ENCODE assay signal across 16 cellular contexts in genomic region chr10:79181680-79182079, GRCh38.
DNase-seq lines count a peak whose midpoint lies in the region; TF ChIP-seq lines count a peak whose summit lies in the region.
"Had no signal": no experiment of that assay in that cellular context is flagged by ENCODE, and none has a peak within 500 bp of the region (broad histone marks: within the 10 kb centered on the region; RNA-seq: fewer than 3 reads in every experiment).

No MANE protein-coding gene starts in this region.

- no peak overlapping the region for H3K9ac ChIP-seq in rectal smooth muscle tissue (ENCODE audit: low read length)

- H3K4me3 ChIP-seq in rectal smooth muscle tissue (ENCODE audit: low read length) (no peak overlapping the region), foreskin fibroblast (ENCODE audit: low read depth in 1 of 2, low read length in 2 of 2) (no peak overlapping the region)
- H3K4me3 ChIP-seq: prostate gland had no signal

- H3K27me3 ChIP-seq in rectal smooth muscle tissue (ENCODE audit: control insufficient read depth, insufficient read depth, low read length) = no peaks in the 10 kb centered on the region

- peak overlapping the region; percentile 70 for H3K27ac ChIP-seq in rectal smooth muscle tissue (ENCODE audit: low read depth, low read length)

- no peaks in the 10 kb centered on the region for H3K36me3 ChIP-seq in rectal smooth muscle tissue (ENCODE audit: control insufficient read depth, insufficient read depth, low read length)
- H3K36me3 ChIP-seq: prostate gland had no signal

- POLR2A ChIA-PET in HEK293T (lab: Yijun Ruan, JAX) = no interaction called here

- no peak for TF ChIP-seq CTCF in foreskin fibroblast (IDR thresholded peaks at IDR 0.05; ENCODE audit: low read depth, low read length)

- peaks cover 75% of the 10 kb centered on the region for H3K4me1 ChIP-seq in rectal smooth muscle tissue (ENCODE audit: control insufficient read depth, insufficient read depth, low read length)

- peak; percentile 60 for DNase-seq in COR-L47 (lab: John Stamatoyannopoulos, UW)
- DNase-seq in NCI-H2227 treated with DMSO at 0.1 percent for 48 hours (lab: John Stamatoyannopoulos, UW) = peak; percentile 74
- peak; percentile 64 for DNase-seq in glomerular visceral epithelial cell (ENCODE audit: extremely low spot score)
- no peak for DNase-seq in HEK293T (ENCODE audit: extremely low spot score)
- no peak for DNase-seq in foreskin fibroblast
- DNase-seq in activated CD4-positive, alpha-beta T cell treated with anti-CD3 and anti-CD28 coated beads, Interleukin-2, amount 50 U/mL, for 1 hour = no peak
- DNase-seq in AG20443 (ENCODE audit: low spot score) = no peak
- DNase-seq: activated CD4-positive, alpha-beta T cell treated with anti-CD3 and anti-CD28 coated beads for 48 hours; activated effector memory CD4-positive, alpha-beta T cell treated with Interleukin-2 at 50 U/mL for 16 hours; CD4-positive, alpha-beta T cell; erythroblast; midbrain; NCI-H1930; T-cell had no signal

- CTCF ChIA-PET in HEK293T (lab: Yijun Ruan, JAX) = no interaction called here

TF ChIP-seq in HEK293T, 16 proteins besides CTCF, POLR2A, EP300 and RAD21:
- TF ChIP-seq SP1 (IDR thresholded peaks at IDR 0.05) = no peak
- no peak for TF ChIP-seq CTBP1 (IDR thresholded peaks at IDR 0.05; ENCODE audit: borderline replicate concordance)
- TF ChIP-seq FOXK2 (IDR thresholded peaks at IDR 0.05) = no peak
- TF ChIP-seq ARNT (IDR thresholded peaks at IDR 0.05) = no peak
- no peak for TF ChIP-seq SUZ12 (IDR thresholded peaks at IDR 0.05)
- TF ChIP-seq FOXM1 (IDR thresholded peaks at IDR 0.05; ENCODE audit: borderline replicate concordance) = no peak
- TF ChIP-seq TARDBP (IDR thresholded peaks at IDR 0.05) = no peak
- no peak for TF ChIP-seq ELF4 (IDR thresholded peaks at IDR 0.05)
- no peak for TF ChIP-seq BHLHE40 (IDR thresholded peaks at IDR 0.05; ENCODE audit: borderline replicate concordance)
- no peak for TF ChIP-seq FOXA1 (IDR thresholded peaks at IDR 0.05)
- TF ChIP-seq ZNF384 (IDR thresholded peaks at IDR 0.05) = no peak
- TF ChIP-seq L3MBTL2 (conservative IDR thresholded peaks at IDR 0.05) = no peak
- no peak for TF ChIP-seq HDGF (IDR thresholded peaks at IDR 0.05; ENCODE audit: borderline replicate concordance)
- TF ChIP-seq LEF1 (IDR thresholded peaks at IDR 0.05; ENCODE audit: borderline replicate concordance) = no peak
- TF ChIP-seq, protein P1, sequence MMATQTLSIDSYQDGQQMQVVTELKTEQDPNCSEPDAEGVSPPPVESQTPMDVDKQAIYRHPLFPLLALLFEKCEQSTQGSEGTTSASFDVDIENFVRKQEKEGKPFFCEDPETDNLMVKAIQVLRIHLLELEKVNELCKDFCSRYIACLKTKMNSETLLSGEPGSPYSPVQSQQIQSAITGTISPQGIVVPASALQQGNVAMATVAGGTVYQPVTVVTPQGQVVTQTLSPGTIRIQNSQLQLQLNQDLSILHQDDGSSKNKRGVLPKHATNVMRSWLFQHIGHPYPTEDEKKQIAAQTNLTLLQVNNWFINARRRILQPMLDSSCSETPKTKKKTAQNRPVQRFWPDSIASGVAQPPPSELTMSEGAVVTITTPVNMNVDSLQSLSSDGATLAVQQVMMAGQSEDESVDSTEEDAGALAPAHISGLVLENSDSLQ (IDR thresholded peaks at IDR 0.05) = no peak
- no peak for TF ChIP-seq NFRKB (IDR thresholded peaks at IDR 0.05)

Comparison
In these comparisons a context has a peak if more than half of its experiments do, and no peak if none do; other contexts are left out.
1. DNase-seq: peak in COR-L47 (single experiment), NCI-H2227 treated with DMSO at 0.1 percent for 48 hours (single experiment) and glomerular visceral epithelial cell (single experiment); none in HEK293T (single experiment), foreskin fibroblast (0 of 2), activated CD4-positive, alpha-beta T cell treated with anti-CD3 and anti-CD28 coated beads, Interleukin-2, amount 50 U/mL, for 1 hour (single experiment) and AG20443 (single experiment).